ENCODE assay signal across 7 cellular contexts in genomic region chr5:154640216-154640831, GRCh38.
A peak's percentile ranks its signal among the peaks of the same experiment; 100 is the strongest.
DNase-seq lines count a peak whose midpoint lies in the region; ATAC-seq and TF ChIP-seq lines count a peak whose summit lies in the region.
"Not testable (repeated sequence)": the region's sequence is repeated elsewhere in the genome, so short reads cannot be mapped to it uniquely, and the experiment has no call there.

No MANE protein-coding gene starts in this region.

- ATAC-seq in heart left ventricle = not testable (repeated sequence)

- H3K27me3 Mint-ChIP-seq in chondrocyte (ENCODE audit: low read depth) = peaks cover 12% of the 10 kb centered on the region
- H3K27me3 Mint-ChIP-seq in neural crest cell (ENCODE audit: low read depth) = not testable (repeated sequence)

- DNase-seq in DMS53 treated with DMSO at 0.1 percent for 48 hours (lab: John Stamatoyannopoulos, UW; ENCODE audit: unreplicated experiment) (peak; percentile 31), NCI-H69 (lab: John Stamatoyannopoulos, UW) (peak; percentile 67), T1000 (lab: John Stamatoyannopoulos, UW) (peak; percentile 10), neural crest cell (ENCODE audit: low read depth, low spot score) (peak; percentile 16)
- not testable (repeated sequence) for DNase-seq in chondrocyte (ENCODE audit: low spot score); heart left ventricle

- 51 to 61% (median 58%) methylated on average over 4 of the region's 4 CpGs for WGBS in heart left ventricle, 4 donors

- TF ChIP-seq RAD21 in Ishikawa (IDR thresholded peaks at IDR 0.05; ENCODE audit: low read depth) = peak; percentile 66

- intact Hi-C loops in heart left ventricle (cut with DNase I) = loop anchor here in 1 of 10 donors (10.0 kb wide), 1 partner anchor 666 kb away; no protein-coding TSS in a partner anchor

- not testable (repeated sequence) for H3K27ac Mint-ChIP-seq in chondrocyte (ENCODE audit: unreplicated experiment); neural crest cell (ENCODE audit: unreplicated experiment)

- H3K36me3 Mint-ChIP-seq in chondrocyte (ENCODE audit: low read depth); neural crest cell (ENCODE audit: low read depth): not testable (repeated sequence)

- H3K36me3 ChIP-seq in heart left ventricle = not testable (repeated sequence)

- H3K27me3 ChIP-seq in heart left ventricle = not testable (repeated sequence)

- H3K9me3 ChIP-seq in heart left ventricle = not testable (repeated sequence)

- H3K4me1 Mint-ChIP-seq in chondrocyte (ENCODE audit: low read depth) = not testable (repeated sequence)
- peaks cover 13% of the 10 kb centered on the region for H3K4me1 Mint-ChIP-seq in neural crest cell

- TF ChIP-seq CTCF in chondrocyte (IDR thresholded peaks at IDR 0.05) (peak; percentile 86), heart left ventricle (IDR thresholded peaks at IDR 0.05) (peak in 11 of 12 donors; percentile 23 to 60 (median 41)), neural crest cell (conservative IDR thresholded peaks at IDR 0.05) (peak; percentile 78)

- peaks cover 11% of the 10 kb centered on the region for H3K9me3 Mint-ChIP-seq in chondrocyte (ENCODE audit: low read depth)
- H3K9me3 Mint-ChIP-seq in neural crest cell = not testable (repeated sequence)

- not testable (repeated sequence) for TF ChIP-seq EP300 in Ishikawa (IDR thresholded peaks at IDR 0.05; ENCODE audit: borderline replicate concordance)

- not testable (repeated sequence) for TF ChIP-seq POLR2A in heart left ventricle (IDR thresholded peaks at IDR 0.05)

- not testable (repeated sequence) for H3K4me3 ChIP-seq in heart left ventricle

- H3K4me3 Mint-ChIP-seq in chondrocyte (ENCODE audit: unreplicated experiment); neural crest cell: not testable (repeated sequence)

- not testable (repeated sequence) for H3K4me1 ChIP-seq in heart left ventricle

- not testable (repeated sequence) for H3K27ac ChIP-seq in heart left ventricle
